Comparison of ENCODE assay signal across 1 cellular context in genomic region chr17:1977583-1978395, GRCh38.
TF ChIP-seq lines count a peak whose summit lies in the region.

No MANE protein-coding gene starts in this region.

TF ChIP-seq in K562, 482 proteins besides CTCF, POLR2A, EP300 and RAD21 (continued from another document):
- 0 out of 2 replicates have a peak, but pooled peaks have one; percentile 29 for TF ChIP-seq ZBTB33 (CRISPR knock-in tag; IDR thresholded peaks at IDR 0.05)
- no peak for TF ChIP-seq HLTF (IDR thresholded peaks at IDR 0.05)
